10 cellular contexts compared by ENCODE assay signal in the genomic region with DNA sequence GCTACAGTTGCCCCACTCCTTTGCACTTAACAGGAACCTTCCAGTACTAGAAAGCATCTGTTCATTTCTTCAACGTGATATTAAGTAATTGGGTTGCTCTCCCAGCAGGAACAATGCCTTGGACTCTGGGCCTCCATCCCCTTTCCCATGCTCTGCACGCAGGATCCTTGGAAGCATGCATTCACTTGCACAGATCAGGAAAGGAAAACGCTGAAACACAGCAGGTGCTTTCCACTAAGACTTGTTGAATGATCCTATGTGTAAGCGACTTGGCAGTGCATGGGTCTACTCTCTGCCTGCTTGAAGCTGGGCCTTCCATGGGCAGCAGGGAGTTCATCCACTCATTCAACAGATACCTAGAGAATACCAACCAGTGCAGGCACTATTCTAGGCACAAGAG. TPM values are rescaled to one million over a fixed set of nuclear protein-coding genes. Genes with fewer than 3 reads are reported as not detected.
DNase-seq lines count a peak whose midpoint lies in the region; ATAC-seq, FAIRE-seq and TF ChIP-seq lines count a peak whose summit lies in the region.
"Had no signal": no experiment of that assay in that cellular context is flagged by ENCODE, and none has a peak within 500 bp of the region (broad histone marks: within the 10 kb centered on the region; RNA-seq: fewer than 3 reads in every experiment).

No MANE protein-coding gene starts in this region.

- ATAC-seq in Panc1 (peak; percentile 19), GM21576 (IDR thresholded peaks at IDR 0.05; ENCODE audit: unreplicated experiment) (no peak), GM19328 (IDR thresholded peaks at IDR 0.05; ENCODE audit: unreplicated experiment) (no peak), GM18867 (IDR thresholded peaks at IDR 0.05; ENCODE audit: unreplicated experiment) (no peak)

- no peaks in the 10 kb centered on the region for H3K27me3 ChIP-seq in Panc1 (ENCODE audit: control insufficient read depth, insufficient read depth, low read length)
- H3K27me3 ChIP-seq in endothelial cell of umbilical vein (ENCODE audit: control insufficient read depth in 2 of 2, insufficient read depth in 2 of 2, low read length in 2 of 2) = no peaks in the 10 kb centered on the region
- no peaks in the 10 kb centered on the region for H3K27me3 ChIP-seq in skeletal muscle satellite cell (ENCODE audit: control insufficient read depth, insufficient read depth, low read length)

- H3K27ac ChIP-seq in Panc1 (ENCODE audit: low read length) = peak overlapping the region; percentile 73
- H3K27ac ChIP-seq in endothelial cell of umbilical vein (ENCODE audit: insufficient read depth, low read depth, low read length) = no peak overlapping the region
- H3K27ac ChIP-seq: HL-60 had no signal

- CTCF ChIA-PET in Panc1 (lab: Charles Lee) (interaction anchor here (0.6 to 1.3 kb wide), 4 partner anchors 37 to 196 kb away, joined by 3 to 8 read pairs (median 5); no protein-coding TSS in a partner anchor), endothelial cell of umbilical vein (lab: Charles Lee) (interaction anchor here (1.0 to 6.2 kb wide), 36 partner anchors 12 to 296 kb away, joined by 3 to 202 read pairs (median 6); partner anchors contain the start of gene YLPM1)

- no peak for TF ChIP-seq POLR2A in endothelial cell of umbilical vein (IDR thresholded peaks at IDR 0.05; ENCODE audit: low read depth, low read length)

- H2AFZ ChIP-seq in endothelial cell of umbilical vein (ENCODE audit: low read depth, low read length) = no peak overlapping the region

- intact Hi-C loops in Panc1 (cut with micrococcal nuclease; ENCODE audit: unreplicated experiment) (loop anchor here (2.0 to 10.0 kb wide), 2 partner anchors 75 to 195 kb away; no protein-coding TSS in a partner anchor), endothelial cell of umbilical vein (cut with micrococcal nuclease) (loop anchor here (1.0 to 5.0 kb wide), 6 partner anchors 104 to 298 kb away; partner anchors contain the start of genes AREL1, DLST and FCF1)

- H4K20me1 ChIP-seq in endothelial cell of umbilical vein (replicated peaks; ENCODE audit: control insufficient read depth, extremely low read depth, insufficient read depth, low read length) = no peaks in the 10 kb centered on the region

- BruUV-seq in Panc1 (replicated peaks; lab: Mats Ljungman, UMichigan) (no TSS peak), endothelial cell of umbilical vein (replicated peaks; lab: Mats Ljungman, UMichigan) (no TSS peak)

- H3K4me2 ChIP-seq in endothelial cell of umbilical vein (ENCODE audit: insufficient read depth, low read length) (peak overlapping the region; percentile 76), skeletal muscle satellite cell (ENCODE audit: low read length) (peak overlapping the region; percentile 98)

- no peaks in the 10 kb centered on the region for H3K36me3 ChIP-seq in Panc1 (ENCODE audit: control insufficient read depth, insufficient read depth, low read length)
- peaks cover 0 to 2% of the 10 kb centered on the region in 2 experiments for H3K36me3 ChIP-seq in endothelial cell of umbilical vein (ENCODE audit: control insufficient read depth in 2 of 2, extremely low read depth in 1 of 2, insufficient read depth in 2 of 2, low read length in 2 of 2)
- peaks cover 8% of the 10 kb centered on the region for H3K36me3 ChIP-seq in skeletal muscle satellite cell (ENCODE audit: insufficient read depth, low read length)

- peak; percentile 81 for FAIRE-seq in endothelial cell of umbilical vein (lab: Jason Lieb, UNC)

- H3K4me3 ChIP-seq in Panc1 (ENCODE audit: low read depth in 2 of 2, low read length in 2 of 2) = peak overlapping the region; percentile 52 to 62
- peak overlapping the region; percentile 81 to 88 (median 88) for H3K4me3 ChIP-seq in endothelial cell of umbilical vein (replicated peaks in 1 of 3; ENCODE audit: insufficient read depth in 1 of 3, low read depth in 1 of 3, low read length in 3 of 3)
- H3K4me3 ChIP-seq in skeletal muscle satellite cell (ENCODE audit: low read length) = peak overlapping the region; percentile 75

- H3K9me3 ChIP-seq in Panc1 (ENCODE audit: control insufficient read depth, insufficient read depth, low read depth, low read length) (no peaks in the 10 kb centered on the region), endothelial cell of umbilical vein (replicated peaks; ENCODE audit: control insufficient read depth, insufficient read depth, low read length) (no peaks in the 10 kb centered on the region), skeletal muscle satellite cell (replicated peaks; ENCODE audit: low read length) (no peaks in the 10 kb centered on the region)

- no peaks in the 10 kb centered on the region for H3K9me1 ChIP-seq in endothelial cell of umbilical vein (replicated peaks; ENCODE audit: control insufficient read depth, extremely low read depth, insufficient read depth, low read length)

- POLR2A ChIA-PET in Panc1 (lab: Charles Lee) = interaction anchor here (0.5 to 0.7 kb wide), 3 partner anchors 22 to 1039 kb away, joined by 3 to 5 read pairs (median 4); no protein-coding TSS in a partner anchor
- POLR2A ChIA-PET in endothelial cell of umbilical vein (lab: Charles Lee) = no interaction called here

- in situ Hi-C loops in Panc1 (cut with HindIII; ENCODE audit: low pct_unique_long_range_greater_than_20kb, low sequenced_read_pairs) = no loop called here

- H3K9ac ChIP-seq in endothelial cell of umbilical vein (replicated peaks; ENCODE audit: extremely low read depth, insufficient read depth, low read length) (peak overlapping the region; percentile 79), skeletal muscle satellite cell (ENCODE audit: low read depth, low read length) (peak overlapping the region; percentile 85)

- dilution Hi-C loops in endothelial cell of umbilical vein (cut with MboI; ENCODE audit: extremely low pct_ligation_motif_present, low sequenced_read_pairs) = no loop called here

- peaks cover 30% of the 10 kb centered on the region for H3K4me1 ChIP-seq in Panc1 (ENCODE audit: control insufficient read depth, insufficient read depth, low read length)
- H3K4me1 ChIP-seq in endothelial cell of umbilical vein (ENCODE audit: control insufficient read depth, extremely low read depth, insufficient read depth, low read length) = peaks cover 39% of the 10 kb centered on the region
- peaks cover 65% of the 10 kb centered on the region for H3K4me1 ChIP-seq in skeletal muscle satellite cell (ENCODE audit: control insufficient read depth, insufficient read depth, low read length)

- DNase-seq in NCI-H748 (lab: John Stamatoyannopoulos, UW; ENCODE audit: unreplicated experiment) = peak; percentile 17
- DNase-seq in NCI-H748 treated with DMSO at 0.1 percent for 48 hours (lab: John Stamatoyannopoulos, UW) = no peak
- DNase-seq in Panc1 (ENCODE audit: low read depth, low spot score) = no peak
- DNase-seq in endothelial cell of umbilical vein (ENCODE audit: low read depth, low spot score) = peak; percentile 52
- DNase-seq: SIG-M5 had no signal

- TF ChIP-seq CTCF in Panc1 (IDR thresholded peaks at IDR 0.05) = no peak
- no peak for TF ChIP-seq CTCF in endothelial cell of umbilical vein (IDR thresholded peaks at IDR 0.05; ENCODE audit: extremely low read depth in 1 of 2, insufficient read depth in 1 of 2, low read depth in 1 of 2, low read length in 2 of 2)

- H3K79me2 ChIP-seq in endothelial cell of umbilical vein (ENCODE audit: control insufficient read depth, insufficient read depth, low read length) = peaks cover 87% of the 10 kb centered on the region

TF ChIP-seq in endothelial cell of umbilical vein, 7 proteins besides CTCF, POLR2A, EP300 and RAD21:
- TF ChIP-seq GATA2 (IDR thresholded peaks at IDR 0.05; ENCODE audit: insufficient read depth, insufficient read length, low read depth, low read length) (no peak), POLR2AphosphoS5 (IDR thresholded peaks at IDR 0.05; ENCODE audit: insufficient read depth, low read depth, low read length) (no peak)

RNA-seq across cellular contexts. Expression of gene LTBP2, which starts 2.3 kb away (rescaled TPM):
- total RNA-seq in Panc1 (2021; ENCODE audit: unreplicated experiment) = 69.8 TPM
- 71.3 TPM for polyA plus RNA-seq in Panc1 (2012; ENCODE audit: insufficient read length)
- total RNA-seq in endothelial cell of umbilical vein = 264 and 268 TPM in 2 replicates
- polyA plus RNA-seq in endothelial cell of umbilical vein = 208 and 209 TPM in 2 replicates
- 182 and 200 TPM in 2 replicates for polyA plus RNA-seq in endothelial cell of umbilical vein (2011; cell fraction: cytosol; rRNA removed)
- 302 and 337 TPM in 2 replicates for polyA plus RNA-seq in endothelial cell of umbilical vein (2011; cell fraction: nucleus; rRNA removed)
- polyA plus RNA-seq in endothelial cell of umbilical vein (2012) = 319 and 426 TPM in 2 replicates
- 357 and 369 TPM in 2 replicates for polyA minus RNA-seq in endothelial cell of umbilical vein
- polyA minus RNA-seq in endothelial cell of umbilical vein (2011; cell fraction: cytosol; rRNA and poly(A)+ RNA removed) = not detected
- 150 and 213 TPM in 2 replicates for polyA minus RNA-seq in endothelial cell of umbilical vein (2011; cell fraction: nucleus; rRNA and poly(A)+ RNA removed)
- 59.3 and 119 TPM in 2 replicates for total RNA-seq in skeletal muscle satellite cell (2012; rRNA removed)

Comparison
In these comparisons a context has a peak if more than half of its experiments do, and no peak if none do; other contexts are left out.
1. DNase-seq: peak in NCI-H748 (single experiment) and endothelial cell of umbilical vein (single experiment); none in NCI-H748 treated with DMSO at 0.1 percent for 48 hours (single experiment) and Panc1 (single experiment).
2. Peak in every context shown above with its lines, with median percentiles within 50 percentile points of each other: H3K4me3 ChIP-seq.